In the genomic region with DNA sequence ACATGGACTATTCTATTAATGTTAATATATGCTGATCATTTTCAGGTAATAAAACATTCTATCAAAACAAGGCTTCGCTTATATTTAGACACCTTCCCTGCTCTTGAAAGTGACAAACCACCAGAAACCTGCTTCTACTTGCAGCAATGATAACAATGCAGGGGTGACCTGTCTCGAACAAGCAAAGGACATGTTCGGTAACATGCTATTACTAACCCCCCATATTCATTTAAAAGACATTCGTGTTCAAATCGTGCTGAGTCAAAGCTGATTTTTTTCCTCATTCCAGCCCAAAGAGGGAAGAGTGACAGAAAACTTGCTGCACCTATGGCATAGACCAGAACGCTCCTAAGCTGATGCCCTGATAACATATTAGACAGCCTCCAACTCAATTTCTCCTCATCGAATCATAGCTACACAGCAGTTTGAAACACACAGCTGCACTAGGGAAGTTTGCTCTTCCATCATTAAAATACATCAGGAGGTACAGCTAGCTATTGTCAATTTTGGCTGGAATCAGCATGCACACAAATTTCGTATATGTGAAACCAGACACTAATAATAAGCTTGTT, we compare ENCODE assay signal across 15 cellular contexts.
DNase-seq lines count a peak whose midpoint lies in the region; TF ChIP-seq lines count a peak whose summit lies in the region.
"Had no signal": no experiment of that assay in that cellular context is flagged by ENCODE, and none has a peak within 500 bp of the region (broad histone marks: within the 10 kb centered on the region; RNA-seq: fewer than 3 reads in every experiment).

No MANE protein-coding gene starts in this region.

- peak; percentile 23 for DNase-seq in mammary epithelial cell
- no peak for DNase-seq in breast epithelium (ENCODE audit: low spot score in 2 of 2)
- DNase-seq in brain microvascular endothelial cell = no peak
- no peak for DNase-seq in tibial artery
- DNase-seq in A673 (ENCODE audit: low spot score) = no peak
- DNase-seq in DMS 273 (lab: John Stamatoyannopoulos, UW; ENCODE audit: unreplicated experiment) = no peak
- DNase-seq in activated effector memory CD4-positive, alpha-beta T cell treated with anti-CD3 and anti-CD28 coated beads, Interleukin-2, amount 50 U/mL, for 16 hours = no peak
- DNase-seq: activated B cell treated with CpG ODN at 0.5 μM for 24 hours, caudate nucleus, left lung, NCI-H446 treated with DMSO at 0.1 percent for 48 hours, nucleus accumbens, retina, T-helper 9 cell had no signal

- H3K4me2 ChIP-seq in mammary epithelial cell (ENCODE audit: insufficient read depth, low read depth, low read length) = peak overlapping the region; percentile 58

- no peak for TF ChIP-seq POLR2A in breast epithelium (IDR thresholded peaks at IDR 0.05)

- H3K36me3 ChIP-seq in mammary epithelial cell (ENCODE audit: insufficient read depth, low read length) (no peaks in the 10 kb centered on the region), breast epithelium (no peaks in the 10 kb centered on the region), brain microvascular endothelial cell (replicated peaks) (no peaks in the 10 kb centered on the region), muscle layer of duodenum (ENCODE audit: control insufficient read depth in 1 of 2, insufficient read depth in 2 of 2, low read length in 2 of 2) (no peaks in the 10 kb centered on the region), tibial artery (no peaks in the 10 kb centered on the region), A673 (ENCODE audit: insufficient read depth, low read length, poor library complexity, severe bottlenecking) (no peaks in the 10 kb centered on the region)
- H3K36me3 ChIP-seq: left lung had no signal

- H3K9ac ChIP-seq in mammary epithelial cell (ENCODE audit: insufficient read depth, low read length) = no peak overlapping the region

- CTCF ChIA-PET in mammary epithelial cell (lab: Charles Lee; ENCODE audit: low non-redundant PET) (interaction anchor here (0.6 kb wide), 1 partner anchor 92 kb away, joined by 3 read pairs; no protein-coding TSS in a partner anchor), A673 (lab: Charles Lee) (no interaction called here)

- in situ Hi-C loops in mammary epithelial cell (cut with MboI; ENCODE audit: low sequenced_read_pairs in 2 of 2) = no loop called here
- in situ Hi-C loops in brain microvascular endothelial cell (cut with HindIII; ENCODE audit: low pct_ligation_motif_present, low sequenced_read_pairs) = no loop called here

- no peaks in the 10 kb centered on the region for H3K9me3 ChIP-seq in mammary epithelial cell (replicated peaks; ENCODE audit: insufficient read depth, low read length)
- no peaks in the 10 kb centered on the region for H3K9me3 ChIP-seq in breast epithelium
- no peaks in the 10 kb centered on the region for H3K9me3 ChIP-seq in muscle layer of duodenum (ENCODE audit: control insufficient read depth in 1 of 2, low read length in 2 of 2)
- no peaks in the 10 kb centered on the region for H3K9me3 ChIP-seq in tibial artery
- no peaks in the 10 kb centered on the region for H3K9me3 ChIP-seq in A673 (ENCODE audit: low read depth, low read length, poor library complexity, severe bottlenecking)
- H3K9me3 ChIP-seq: left lung had no signal

- WGBS in mammary epithelial cell (ENCODE audit: low coverage, missing lambda C conversion rate) = 26% methylated on average over 8 of the region's 8 CpGs

- H3K27me3 ChIP-seq in mammary epithelial cell (ENCODE audit: insufficient read depth, low read length) (no peaks in the 10 kb centered on the region), breast epithelium (no peaks in the 10 kb centered on the region), brain microvascular endothelial cell (replicated peaks) (no peaks in the 10 kb centered on the region), muscle layer of duodenum (ENCODE audit: low read depth, low read length) (no peaks in the 10 kb centered on the region), tibial artery (no peaks in the 10 kb centered on the region), A673 (replicated peaks; ENCODE audit: insufficient read depth, low read depth, low read length, poor library complexity) (no peaks in the 10 kb centered on the region)
- H3K27me3 ChIP-seq: left lung had no signal

- intact Hi-C loops in mammary epithelial cell (cut with micrococcal nuclease) (loop anchor here (10.0 kb wide), 1 partner anchor 143 kb away; no protein-coding TSS in a partner anchor), breast epithelium (cut with DNase I; ENCODE audit: low total_unique reads) (no loop called here), tibial artery (cut with DNase I; ENCODE audit: low total_unique reads) (loop anchor here (5.0 to 10.0 kb wide), 3 partner anchors 63 to 110 kb away; no protein-coding TSS in a partner anchor), A673 (cut with micrococcal nuclease; ENCODE audit: unreplicated experiment) (no loop called here)

- peak overlapping the region; percentile 56 for H2AFZ ChIP-seq in mammary epithelial cell (ENCODE audit: low read depth, low read length)

- dilution Hi-C loops in mammary epithelial cell (cut with HindIII; ENCODE audit: low sequenced_read_pairs) = no loop called here

- H3K4me1 ChIP-seq in mammary epithelial cell (ENCODE audit: insufficient read depth, low read length) (peaks cover 5% of the 10 kb centered on the region), breast epithelium (no peaks in the 10 kb centered on the region), muscle layer of duodenum (ENCODE audit: control insufficient read depth in 1 of 2, insufficient read depth in 2 of 2, low read length in 2 of 2) (peaks cover 11 to 21% of the 10 kb centered on the region in 2 donors), tibial artery (peaks cover 0 to 71% (median 51%) of the 10 kb centered on the region in 4 donors), A673 (ENCODE audit: insufficient read depth, low read length, poor library complexity, severe bottlenecking) (peaks cover 31% of the 10 kb centered on the region)

- H4K20me1 ChIP-seq in mammary epithelial cell (ENCODE audit: insufficient read depth, low read length) = no peaks in the 10 kb centered on the region

- H3K27ac ChIP-seq in mammary epithelial cell (ENCODE audit: insufficient read depth, low read depth, low read length) = no peak overlapping the region
- no peak overlapping the region for H3K27ac ChIP-seq in breast epithelium
- peak overlapping the region; percentile 96 for H3K27ac ChIP-seq in brain microvascular endothelial cell
- peak overlapping the region; percentile 90 for H3K27ac ChIP-seq in muscle layer of duodenum (ENCODE audit: low read length)
- peak overlapping the region; percentile 80 to 86 for H3K27ac ChIP-seq in tibial artery
- no peak overlapping the region for H3K27ac ChIP-seq in A673 (ENCODE audit: low read depth, low read length, poor library complexity, severe bottlenecking)
- H3K27ac ChIP-seq: left lung had no signal

- POLR2A ChIA-PET in A673 (lab: Charles Lee; ENCODE audit: low non-redundant PET) = interaction anchor here (0.6 kb wide), 1 partner anchor 40 kb away, joined by 3 read pairs; no protein-coding TSS in a partner anchor

- no peaks in the 10 kb centered on the region for H3K79me2 ChIP-seq in mammary epithelial cell (ENCODE audit: insufficient read depth, low read length)

- H3K4me3 ChIP-seq in mammary epithelial cell (replicated peaks in 1 of 3; ENCODE audit: insufficient read depth in 1 of 3, low read depth in 2 of 3, low read length in 3 of 3) (no peak overlapping the region), breast epithelium (no peak overlapping the region), brain microvascular endothelial cell (ENCODE audit: low read depth, low read length) (no peak overlapping the region), muscle layer of duodenum (ENCODE audit: low read depth in 1 of 2, low read length in 2 of 2) (peak overlapping the region; percentile 43 to 57), tibial artery (peak overlapping the region; percentile 52 to 54), A673 (ENCODE audit: low read depth, low read length, poor library complexity, severe bottlenecking) (no peak overlapping the region)
- H3K4me3 ChIP-seq: left lung had no signal

- TF ChIP-seq CTCF in mammary epithelial cell (conservative IDR thresholded peaks at IDR 0.05 in 1 of 2, IDR thresholded peaks at IDR 0.05 in 1 of 2; ENCODE audit: extremely low read depth in 1 of 2, insufficient read depth in 1 of 2, low read depth in 1 of 2, low read length in 2 of 2) = no peak
- TF ChIP-seq CTCF in breast epithelium (IDR thresholded peaks at IDR 0.05) = no peak
- no peak for TF ChIP-seq CTCF in brain microvascular endothelial cell (IDR thresholded peaks at IDR 0.05; ENCODE audit: low read depth, low read length, missing control alignments)
- no peak for TF ChIP-seq CTCF in tibial artery (IDR thresholded peaks at IDR 0.05)
- no peak for TF ChIP-seq CTCF in A673 (conservative IDR thresholded peaks at IDR 0.05; ENCODE audit: low read depth, low read length)

- no TSS peak for BruUV-seq in mammary epithelial cell (replicated peaks; lab: Mats Ljungman, UMichigan)
- no TSS peak for BruUV-seq in A673 (replicated peaks; lab: Mats Ljungman, UMichigan)

Comparison
In these comparisons a context has a peak if more than half of its experiments do, and no peak if none do; other contexts are left out.
1. intact Hi-C loops: an anchor here in mammary epithelial cell (10.0 kb wide) and tibial artery (5.0 to 10.0 kb wide); none called in breast epithelium and A673.
2. H3K27ac ChIP-seq: peak in brain microvascular endothelial cell (single experiment), muscle layer of duodenum (single experiment) and tibial artery (2 of 2); none in mammary epithelial cell (single experiment), breast epithelium (0 of 2) and A673 (single experiment).
3. H3K4me3 ChIP-seq: peak in muscle layer of duodenum (2 of 2) and tibial artery (2 of 2); none in mammary epithelial cell (0 of 3), breast epithelium (0 of 3), brain microvascular endothelial cell (single experiment) and A673 (single experiment).